1 cellular context compared by ENCODE assay signal in genomic region chr5:10538103-10538788, GRCh38.
A peak's percentile ranks its signal among the peaks of the same experiment; 100 is the strongest.
TF ChIP-seq lines count a peak whose summit lies in the region.

No MANE protein-coding gene starts in this region.

TF ChIP-seq in K562, 482 proteins besides CTCF, POLR2A, EP300 and RAD21:
- TF ChIP-seq ZNF121 (CRISPR knock-in tag; conservative IDR thresholded peaks at IDR 0.05): no peak
- 0 out of 2 replicates have a peak, but pooled peaks have one; percentile 54 for TF ChIP-seq ARID3B (CRISPR knock-in tag; IDR thresholded peaks at IDR 0.05; ENCODE audit: borderline replicate concordance)
- TF ChIP-seq CBX5 (IDR thresholded peaks at IDR 0.05; ENCODE audit: borderline replicate concordance, low read depth): no peak
- no peak for TF ChIP-seq SIX5 (IDR thresholded peaks at IDR 0.05; ENCODE audit: borderline replicate concordance in 1 of 2, insufficient read depth in 1 of 2, low read depth in 1 of 2, low read length in 2 of 2)
- TF ChIP-seq ZBTB26 (CRISPR knock-in tag; IDR thresholded peaks at IDR 0.05): 0 out of 2 replicates have a peak, but pooled peaks have one; percentile 62
- TF ChIP-seq ZNF232 (CRISPR knock-in tag; IDR thresholded peaks at IDR 0.05): no peak
- TF ChIP-seq MYC (IDR thresholded peaks at IDR 0.05; ENCODE audit: low read depth, low read length): no peak
- no peak for TF ChIP-seq MYC (CRISPR knock-in tag; IDR thresholded peaks at IDR 0.05; ENCODE audit: borderline replicate concordance, low read depth)
TF ChIP-seq in K562: peak in this region for 2.
